13 cellular contexts compared by ENCODE assay signal in genomic region chr5:181235323-181235688, GRCh38. TPM values are rescaled to one million over a fixed set of nuclear protein-coding genes. Genes with fewer than 3 reads are reported as not detected.
DNase-seq lines count a peak whose midpoint lies in the region; ATAC-seq, FAIRE-seq and TF ChIP-seq lines count a peak whose summit lies in the region.
"Had no signal": no experiment of that assay in that cellular context is flagged by ENCODE, and none has a peak within 500 bp of the region (broad histone marks: within the 10 kb centered on the region; RNA-seq: fewer than 3 reads in every experiment).

No MANE protein-coding gene starts in this region.

- H2AFZ ChIP-seq in K562 (ENCODE audit: low read depth, low read length), result no peak overlapping the region

- TF ChIP-seq CTCF in NB4 (IDR thresholded peaks at IDR 0.05; ENCODE audit: low read depth, low read length), result no peak
- TF ChIP-seq CTCF in K562 (IDR thresholded peaks at IDR 0.05 in 2 of 3, conservative IDR thresholded peaks at IDR 0.05 in 1 of 3; ENCODE audit: insufficient read depth in 2 of 3, low read depth in 1 of 3, low read length in 3 of 3), result no peak
- no peak for TF ChIP-seq CTCF in progenitor cell of endocrine pancreas (IDR thresholded peaks at IDR 0.05; ENCODE audit: unreplicated experiment)

- no peaks in the 10 kb centered on the region for H3K27me3 Mint-ChIP-seq in activated CD4-positive, alpha-beta T cell treated with anti-CD3 and anti-CD28 coated beads for 36 hours
- H3K27me3 Mint-ChIP-seq in progenitor cell of endocrine pancreas, result no peaks in the 10 kb centered on the region

- H3K4me1 ChIP-seq in K562 (replicated peaks in 1 of 2; ENCODE audit: control insufficient read depth in 2 of 2, insufficient read depth in 2 of 2, low read length in 2 of 2), result peaks cover 5 to 21% of the 10 kb centered on the region in 2 experiments; a peak in 4 of 5 replicates

- no peak overlapping the region; a peak in 1 of 4 replicates for H3K9ac ChIP-seq in K562 (ENCODE audit: insufficient read depth in 1 of 2, low read depth in 2 of 2, low read length in 2 of 2)

- intact Hi-C loops in activated CD4-positive, alpha-beta T cell treated with anti-CD3 and anti-CD28 coated beads for 36 hours (cut with DNase I, micrococcal nuclease), result no loop called here
- intact Hi-C loops in K562 (cut with micrococcal nuclease), result no loop called here

- peak overlapping the region; percentile 60; the same call in 2 of the 3 replicates for H3K27ac ChIP-seq in K562 (ENCODE audit: extremely low read depth, low read depth, low read length)

- H3K9me3 Mint-ChIP-seq in activated CD4-positive, alpha-beta T cell treated with anti-CD3 and anti-CD28 coated beads for 36 hours (ENCODE audit: low read depth), result no peaks in the 10 kb centered on the region
- no peaks in the 10 kb centered on the region for H3K9me3 Mint-ChIP-seq in progenitor cell of endocrine pancreas (ENCODE audit: low read depth)

- no peaks in the 10 kb centered on the region for H3K9me1 ChIP-seq in K562 (ENCODE audit: control insufficient read depth, insufficient read depth, low read length)

- no peak for FAIRE-seq in K562 (lab: Jason Lieb, UNC)
- FAIRE-seq: A204.1 had no signal

- no peak overlapping the region for H3K4me3 Mint-ChIP-seq in activated CD4-positive, alpha-beta T cell treated with anti-CD3 and anti-CD28 coated beads for 36 hours
- no peak overlapping the region for H3K4me3 Mint-ChIP-seq in progenitor cell of endocrine pancreas (ENCODE audit: low read depth)

- no peak overlapping the region for H3K4me2 ChIP-seq in K562 (ENCODE audit: insufficient read depth, low read length)

- peaks cover 32% of the 10 kb centered on the region for H3K79me2 ChIP-seq in K562 (ENCODE audit: control insufficient read depth, insufficient read depth, low read length)

- H3K36me3 ChIP-seq in K562 (ENCODE audit: control insufficient read depth, insufficient read depth, low read length), result peaks cover 98% of the 10 kb centered on the region

- no peaks in the 10 kb centered on the region for H3K9me3 ChIP-seq in K562 (replicated peaks; ENCODE audit: control insufficient read depth, insufficient read depth, low read depth, low read length)

- CTCF ChIA-PET in activated CD4-positive, alpha-beta T cell treated with anti-CD3 and anti-CD28 coated beads for 36 hours (lab: Charles Lee), result interaction anchor here (0.9 kb wide), 1 partner anchor 62 kb away, joined by 3 read pairs; no protein-coding TSS in a partner anchor
- CTCF ChIA-PET in K562 (lab: Yijun Ruan, JAX; ENCODE audit: low intra/inter-chr PET ratio), result no interaction called here

- TF ChIP-seq POLR2A in NB4 (IDR thresholded peaks at IDR 0.05; ENCODE audit: extremely low read depth, insufficient read length) (no peak), K562 (conservative IDR thresholded peaks at IDR 0.05) (no peak)

- in situ Hi-C loops in K562 (cut with MboI), result no loop called here

- no peak for DNase-seq in activated CD4-positive, alpha-beta T cell treated with anti-CD3 and anti-CD28 coated beads for 36 hours
- DNase-seq in activated CD4-positive, alpha-beta T cell treated with anti-CD3 and anti-CD28 coated beads, Interleukin-2, amount 50 U/mL, for 4 hours, result no peak
- DNase-seq in NB4 (ENCODE audit: low read depth) (peak; percentile 44), K562 (ENCODE audit: extremely low read depth in 1 of 4, low spot score in 3 of 4) (peak in 2 of 4 experiments; percentile 23 to 34), progenitor cell of endocrine pancreas (ENCODE audit: low spot score, unreplicated experiment) (no peak), midbrain (lab: John Stamatoyannopoulos, UW) (no peak), kidney glomerular epithelial cell (lab: John Stamatoyannopoulos, UW) (no peak)
- DNase-seq: aorta, hypothalamus, NCI-H446, SIG-M5 had no signal

- no peaks in the 10 kb centered on the region for H3K27me3 ChIP-seq in K562 (ENCODE audit: control insufficient read depth in 2 of 2, insufficient read depth in 2 of 2, low read length in 2 of 2)

- no peak for TF ChIP-seq RAD21 in K562 (CRISPR knock-in tag; conservative IDR thresholded peaks at IDR 0.05 in 1 of 2, IDR thresholded peaks at IDR 0.05 in 1 of 2)

- TF ChIP-seq EP300 in K562 (IDR thresholded peaks at IDR 0.05; ENCODE audit: low read length), result no peak

- BruUV-seq in K562 (replicated peaks; lab: Mats Ljungman, UMichigan), result TSS peak; percentile 37

- H3K36me3 Mint-ChIP-seq in activated CD4-positive, alpha-beta T cell treated with anti-CD3 and anti-CD28 coated beads for 36 hours (ENCODE audit: low read depth), result peaks cover 78% of the 10 kb centered on the region
- H3K36me3 Mint-ChIP-seq in progenitor cell of endocrine pancreas (ENCODE audit: insufficient read depth), result peaks cover 21% of the 10 kb centered on the region

- no peak overlapping the region for H3K4me3 ChIP-seq in NB4 (ENCODE audit: low read depth, low read length)
- no peak overlapping the region for H3K4me3 ChIP-seq in K562

- WGBS in K562 (ENCODE audit: insufficient coverage, low coverage, missing lambda C conversion rate), result 62% methylated on average over 5 of the region's 5 CpGs

- H3K27ac Mint-ChIP-seq in activated CD4-positive, alpha-beta T cell treated with anti-CD3 and anti-CD28 coated beads for 36 hours, result peak overlapping the region; percentile 53
- H3K27ac Mint-ChIP-seq in progenitor cell of endocrine pancreas, result peak overlapping the region; percentile 64

- POLR2A ChIA-PET in activated CD4-positive, alpha-beta T cell treated with anti-CD3 and anti-CD28 coated beads for 36 hours (lab: Charles Lee), result interaction anchor here (0.8 to 1.0 kb wide), 2 partner anchors 9 to 26 kb away, joined by 4 to 6 read pairs; partner anchors contain the start of gene RACK1
- POLR2A ChIA-PET in K562 (lab: Yijun Ruan, JAX), result interaction anchor here (0.6 to 5.3 kb wide), 14 partner anchors 9 to 194 kb away, joined by 3 to 55 read pairs (median 4); partner anchors contain the start of genes RACK1 and TRIM41

- H4K20me1 ChIP-seq in K562 (replicated peaks; ENCODE audit: control insufficient read depth, insufficient read depth, low read length), result peaks cover 38% of the 10 kb centered on the region

- peak; percentile 4 for ATAC-seq in activated CD4-positive, alpha-beta T cell treated with anti-CD3 and anti-CD28 coated beads for 36 hours
- ATAC-seq in K562, result peak; percentile 47
- no peak for ATAC-seq in GM19328 (IDR thresholded peaks at IDR 0.05; ENCODE audit: unreplicated experiment)

- H3K4me1 Mint-ChIP-seq in activated CD4-positive, alpha-beta T cell treated with anti-CD3 and anti-CD28 coated beads for 36 hours, result peaks cover 30% of the 10 kb centered on the region
- no peaks in the 10 kb centered on the region for H3K4me1 Mint-ChIP-seq in progenitor cell of endocrine pancreas (ENCODE audit: low read depth)

RNA-seq across cellular contexts. Expression of gene RACK1, which starts 8.4 kb away (rescaled TPM):
- total RNA-seq in activated CD4-positive, alpha-beta T cell treated with anti-CD3 and anti-CD28 coated beads for 36 hours, result 1,000 to 10,000 TPM; 2,724 to 3,901 TPM
- 854 and 1,455 TPM in 2 replicates for total RNA-seq in K562 (2011; cell fraction: chromatin; rRNA removed; ENCODE audit: low replicate concordance)
- total RNA-seq in K562 (2011; cell fraction: nucleolus; rRNA removed), result 1,835 and 1,893 TPM in 2 replicates
- 1,718 and 2,743 TPM in 2 replicates for total RNA-seq in K562 (2011; cell fraction: nucleoplasm; rRNA removed)
- total RNA-seq in K562 (2014; rRNA removed) (4,051 and 4,420 TPM in 2 replicates), K562 (2014; rRNA removed; fragmentation: Illumina TruSeq; extraction: Trizol) (2,268 and 2,618 TPM in 2 replicates), K562 (2015; rRNA removed; fragmentation: Illumina TruSeq; extraction: Trizol) (3,776 and 3,843 TPM in 2 replicates), K562 (2021) (2,303 and 2,318 TPM in 2 replicates), progenitor cell of endocrine pancreas (1,813 and 1,855 TPM in 2 replicates)
- polyA plus RNA-seq in K562 (2011; rRNA removed) (3,764 and 5,908 TPM in 2 replicates), K562 (2014; fragmentation: Illumina TruSeq; extraction: Trizol) (3,833 and 4,270 TPM in 2 replicates), K562 (2014; fragmentation: Nextera tagmentation; extraction: Ambion mirVana) (1,000 to 10,000 TPM; 3,894 to 5,311 TPM), K562 (2014; rRNA removed) (3,427 and 3,846 TPM in 2 replicates)
- 7,594 and 7,810 TPM in 2 replicates for polyA plus RNA-seq in K562 (2011; cell fraction: cytosol; rRNA removed)
- polyA plus RNA-seq in K562 (2011; cell fraction: nucleus; rRNA removed), result 2,830 and 3,465 TPM in 2 replicates
- 3,329 and 5,405 TPM in 2 replicates for polyA plus RNA-seq in K562 (2012)
- 4,917 and 6,085 TPM in 2 replicates for polyA minus RNA-seq in K562 (2011; rRNA and poly(A)+ RNA removed)
- polyA minus RNA-seq in K562 (2011; cell fraction: cytosol; rRNA and poly(A)+ RNA removed), result 3,397 and 3,535 TPM in 2 replicates
- polyA minus RNA-seq in K562 (2011; cell fraction: nucleus; rRNA and poly(A)+ RNA removed), result 973 and 1,854 TPM in 2 replicates

RNA-seq across cellular contexts. Expression of gene TRIM41, which starts 12.2 kb away (rescaled TPM):
- total RNA-seq in activated CD4-positive, alpha-beta T cell treated with anti-CD3 and anti-CD28 coated beads for 36 hours, result 10 to 100 TPM; 27.0 to 30.7 TPM
- total RNA-seq in K562 (2011; cell fraction: chromatin; rRNA removed; ENCODE audit: low replicate concordance), result 93.5 and 120 TPM in 2 replicates
- 59.6 and 64.0 TPM in 2 replicates for total RNA-seq in K562 (2011; cell fraction: nucleolus; rRNA removed)
- 84.3 and 102 TPM in 2 replicates for total RNA-seq in K562 (2011; cell fraction: nucleoplasm; rRNA removed)
- total RNA-seq in K562 (2014; rRNA removed), result 29.5 and 31.6 TPM in 2 replicates
- 11.4 and 14.2 TPM in 2 replicates for total RNA-seq in K562 (2014; rRNA removed; fragmentation: Illumina TruSeq; extraction: Trizol)
- 21.7 and 25.6 TPM in 2 replicates for total RNA-seq in K562 (2015; rRNA removed; fragmentation: Illumina TruSeq; extraction: Trizol)
- total RNA-seq in K562 (2021), result 37.7 and 47.6 TPM in 2 replicates
- polyA plus RNA-seq in K562 (2011; rRNA removed), result 15.6 and 19.3 TPM in 2 replicates
- 15.7 and 25.0 TPM in 2 replicates for polyA plus RNA-seq in K562 (2011; cell fraction: cytosol; rRNA removed)
- polyA plus RNA-seq in K562 (2011; cell fraction: nucleus; rRNA removed), result 121 and 125 TPM in 2 replicates
- polyA plus RNA-seq in K562 (2012), result 32.5 and 45.1 TPM in 2 replicates
- polyA plus RNA-seq in K562 (2014; fragmentation: Illumina TruSeq; extraction: Trizol), result 20.9 and 29.8 TPM in 2 replicates
- polyA plus RNA-seq in K562 (2014; fragmentation: Nextera tagmentation; extraction: Ambion mirVana), result 1 to 10 TPM; 1.8 to 2.1 TPM
- polyA plus RNA-seq in K562 (2014; rRNA removed), result 34.8 and 39.3 TPM in 2 replicates
- polyA minus RNA-seq in K562 (2011; rRNA and poly(A)+ RNA removed), result 14.0 and 16.6 TPM in 2 replicates
- 7.3 and 9.5 TPM in 2 replicates for polyA minus RNA-seq in K562 (2011; cell fraction: cytosol; rRNA and poly(A)+ RNA removed)
- polyA minus RNA-seq in K562 (2011; cell fraction: nucleus; rRNA and poly(A)+ RNA removed), result 19.9 and 22.7 TPM in 2 replicates
- total RNA-seq in progenitor cell of endocrine pancreas, result 37.4 and 37.6 TPM in 2 replicates

RNA-seq across cellular contexts. Expression of gene TRIM52, which starts 25.6 kb away (rescaled TPM):
- total RNA-seq in activated CD4-positive, alpha-beta T cell treated with anti-CD3 and anti-CD28 coated beads for 36 hours, result 10 to 100 TPM; 10.4 to 13.1 TPM
- 34.8 and 81.1 TPM in 2 replicates for total RNA-seq in K562 (2011; cell fraction: chromatin; rRNA removed; ENCODE audit: low replicate concordance)
- total RNA-seq in K562 (2011; cell fraction: nucleolus; rRNA removed), result 29.7 and 40.4 TPM in 2 replicates
- total RNA-seq in K562 (2011; cell fraction: nucleoplasm; rRNA removed), result 48.1 and 60.9 TPM in 2 replicates
- total RNA-seq in K562 (2014; rRNA removed) (6.1 and 6.5 TPM in 2 replicates), K562 (2014; rRNA removed; fragmentation: Illumina TruSeq; extraction: Trizol) (13.5 and 13.9 TPM in 2 replicates), K562 (2015; rRNA removed; fragmentation: Illumina TruSeq; extraction: Trizol) (10.5 and 12.8 TPM in 2 replicates), K562 (2021) (13.5 and 14.2 TPM in 2 replicates), progenitor cell of endocrine pancreas (10.7 and 12.3 TPM in 2 replicates)
- polyA plus RNA-seq in K562 (2011; rRNA removed) (21.9 and 24.1 TPM in 2 replicates), K562 (2014; fragmentation: Illumina TruSeq; extraction: Trizol) (15.8 and 17.2 TPM in 2 replicates), K562 (2014; fragmentation: Nextera tagmentation; extraction: Ambion mirVana) (1 to 10 TPM; 3.3 to 3.7 TPM), K562 (2014; rRNA removed) (18.0 and 20.0 TPM in 2 replicates)
- 5.6 and 11.8 TPM in 2 replicates for polyA plus RNA-seq in K562 (2011; cell fraction: cytosol; rRNA removed)
- 30.2 and 31.5 TPM in 2 replicates for polyA plus RNA-seq in K562 (2011; cell fraction: nucleus; rRNA removed)
- 12.9 and 20.0 TPM in 2 replicates for polyA plus RNA-seq in K562 (2012)
- polyA minus RNA-seq in K562 (2011; rRNA and poly(A)+ RNA removed), result 17.6 and 20.0 TPM in 2 replicates
- 6.1 and 6.8 TPM in 2 replicates for polyA minus RNA-seq in K562 (2011; cell fraction: cytosol; rRNA and poly(A)+ RNA removed)
- polyA minus RNA-seq in K562 (2011; cell fraction: nucleus; rRNA and poly(A)+ RNA removed), result 11.4 and 21.9 TPM in 2 replicates

RNA-seq across cellular contexts. Expression of gene TRIM7, which starts 30.3 kb away (rescaled TPM):
- total RNA-seq in activated CD4-positive, alpha-beta T cell treated with anti-CD3 and anti-CD28 coated beads for 36 hours, result 1 to 10 TPM; 1.4 to 1.6 TPM
- 5.4 and 8.3 TPM in 2 replicates for total RNA-seq in K562 (2011; cell fraction: chromatin; rRNA removed; ENCODE audit: low replicate concordance)
- 6.2 and 7.5 TPM in 2 replicates for total RNA-seq in K562 (2011; cell fraction: nucleolus; rRNA removed)
- 7.2 and 7.9 TPM in 2 replicates for total RNA-seq in K562 (2011; cell fraction: nucleoplasm; rRNA removed)
- total RNA-seq in K562 (2014; rRNA removed) (12.9 and 13.8 TPM in 2 replicates), K562 (2014; rRNA removed; fragmentation: Illumina TruSeq; extraction: Trizol) (8.4 and 11.7 TPM in 2 replicates), K562 (2015; rRNA removed; fragmentation: Illumina TruSeq; extraction: Trizol) (8.9 and 9.0 TPM in 2 replicates), K562 (2021) (10.3 and 12.4 TPM in 2 replicates), progenitor cell of endocrine pancreas (not detected in 2 replicates)
- polyA plus RNA-seq in K562 (2011; rRNA removed) (7.1 and 12.6 TPM in 2 replicates), K562 (2014; fragmentation: Illumina TruSeq; extraction: Trizol) (5.4 and 7.7 TPM in 2 replicates), K562 (2014; fragmentation: Nextera tagmentation; extraction: Ambion mirVana) (1 to 10 TPM; 2.6 to 3.2 TPM), K562 (2014; rRNA removed) (12.4 and 14.9 TPM in 2 replicates)
- polyA plus RNA-seq in K562 (2011; cell fraction: cytosol; rRNA removed), result 4.5 and 12.8 TPM in 2 replicates
- polyA plus RNA-seq in K562 (2011; cell fraction: nucleus; rRNA removed), result 8.4 and 8.9 TPM in 2 replicates
- polyA plus RNA-seq in K562 (2012), result 6.9 and 17.6 TPM in 2 replicates
- polyA minus RNA-seq in K562 (2011; rRNA and poly(A)+ RNA removed), result 3.3 and 4.2 TPM in 2 replicates
- 3.4 and 4.1 TPM in 2 replicates for polyA minus RNA-seq in K562 (2011; cell fraction: cytosol; rRNA and poly(A)+ RNA removed)
- polyA minus RNA-seq in K562 (2011; cell fraction: nucleus; rRNA and poly(A)+ RNA removed), result 2.6 and 3.3 TPM in 2 replicates
